1 cellular context compared by ENCODE assay signal in the genomic region with DNA sequence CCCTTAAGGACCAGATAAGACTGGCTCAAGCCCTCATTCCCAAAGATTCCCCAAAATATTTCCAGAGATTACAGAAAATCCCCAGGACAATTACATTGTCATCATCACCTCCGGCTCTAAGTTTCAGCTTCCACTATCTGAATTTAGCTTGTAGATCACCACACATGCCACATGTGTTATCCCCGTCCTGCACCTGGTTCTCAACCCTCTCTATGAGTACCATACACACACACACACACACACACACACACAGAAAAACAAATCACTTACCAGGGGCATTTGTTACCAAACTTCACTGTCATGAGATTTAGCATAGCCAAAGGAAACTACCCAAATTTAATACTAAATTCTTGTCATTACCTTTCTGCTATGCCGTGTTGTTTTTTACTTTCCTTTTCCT.
TF ChIP-seq lines count a peak whose summit lies in the region.

No MANE protein-coding gene starts in this region.

TF ChIP-seq in K562, 482 proteins besides CTCF, POLR2A, EP300 and RAD21 (continued from another document):
- TF ChIP-seq, protein P1, sequence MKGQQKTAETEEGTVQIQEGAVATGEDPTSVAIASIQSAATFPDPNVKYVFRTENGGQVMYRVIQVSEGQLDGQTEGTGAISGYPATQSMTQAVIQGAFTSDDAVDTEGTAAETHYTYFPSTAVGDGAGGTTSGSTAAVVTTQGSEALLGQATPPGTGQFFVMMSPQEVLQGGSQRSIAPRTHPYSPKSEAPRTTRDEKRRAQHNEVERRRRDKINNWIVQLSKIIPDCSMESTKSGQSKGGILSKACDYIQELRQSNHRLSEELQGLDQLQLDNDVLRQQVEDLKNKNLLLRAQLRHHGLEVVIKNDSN (CRISPR knock-in tag; IDR thresholded peaks at IDR 0.05), result no peak
- no peak for TF ChIP-seq BRF1 (IDR thresholded peaks at IDR 0.05; ENCODE audit: borderline replicate concordance, extremely low read depth, insufficient read length)
- TF ChIP-seq, protein P2, sequence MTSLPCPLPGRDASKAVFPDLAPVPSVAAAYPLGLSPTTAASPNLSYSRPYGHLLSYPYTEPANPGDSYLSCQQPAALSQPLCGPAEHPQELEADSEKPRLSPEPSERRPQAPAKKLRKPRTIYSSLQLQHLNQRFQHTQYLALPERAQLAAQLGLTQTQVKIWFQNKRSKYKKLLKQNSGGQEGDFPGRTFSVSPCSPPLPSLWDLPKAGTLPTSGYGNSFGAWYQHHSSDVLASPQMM (CRISPR knock-in tag; IDR thresholded peaks at IDR 0.05), result no peak
- TF ChIP-seq MYC (IDR thresholded peaks at IDR 0.05; ENCODE audit: low read depth, low read length), result 0 out of 2 replicates have a peak, but pooled peaks have one; percentile 15
- no peak for TF ChIP-seq MYC (CRISPR knock-in tag; IDR thresholded peaks at IDR 0.05; ENCODE audit: borderline replicate concordance, low read depth)
- no peak for TF ChIP-seq MED1 (CRISPR knock-in tag; IDR thresholded peaks at IDR 0.05; ENCODE audit: borderline replicate concordance)
- no peak for TF ChIP-seq STAG1 (CRISPR knock-in tag; IDR thresholded peaks at IDR 0.05; ENCODE audit: borderline replicate concordance)
- TF ChIP-seq MIER1 (IDR thresholded peaks at IDR 0.05; ENCODE audit: low read depth), result no peak
- no peak for TF ChIP-seq C11orf30 (IDR thresholded peaks at IDR 0.05; ENCODE audit: low read depth)
- no peak for TF ChIP-seq CC2D1A (IDR thresholded peaks at IDR 0.05)
- peak; percentile 82 for TF ChIP-seq TAL1 (IDR thresholded peaks at IDR 0.05)
- no peak for TF ChIP-seq SRF (CRISPR knock-in tag; IDR thresholded peaks at IDR 0.05)
- no peak for TF ChIP-seq SMARCB1 (IDR thresholded peaks at IDR 0.05; ENCODE audit: insufficient read length, low read depth)
- no peak for TF ChIP-seq RNF2 (IDR thresholded peaks at IDR 0.05)
- TF ChIP-seq ZKSCAN8 (CRISPR knock-in tag; IDR thresholded peaks at IDR 0.05), result no peak
- TF ChIP-seq FOXP1 (CRISPR knock-in tag; IDR thresholded peaks at IDR 0.05), result no peak
- TF ChIP-seq, protein P3, sequence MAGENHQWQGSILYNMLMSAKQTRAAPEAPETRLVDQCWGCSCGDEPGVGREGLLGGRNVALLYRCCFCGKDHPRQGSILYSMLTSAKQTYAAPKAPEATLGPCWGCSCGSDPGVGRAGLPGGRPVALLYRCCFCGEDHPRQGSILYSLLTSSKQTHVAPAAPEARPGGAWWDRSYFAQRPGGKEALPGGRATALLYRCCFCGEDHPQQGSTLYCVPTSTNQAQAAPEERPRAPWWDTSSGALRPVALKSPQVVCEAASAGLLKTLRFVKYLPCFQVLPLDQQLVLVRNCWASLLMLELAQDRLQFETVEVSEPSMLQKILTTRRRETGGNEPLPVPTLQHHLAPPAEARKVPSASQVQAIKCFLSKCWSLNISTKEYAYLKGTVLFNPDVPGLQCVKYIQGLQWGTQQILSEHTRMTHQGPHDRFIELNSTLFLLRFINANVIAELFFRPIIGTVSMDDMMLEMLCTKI (IDR thresholded peaks at IDR 0.05; ENCODE audit: partially characterized antibody), result no peak
- no peak for TF ChIP-seq CREM (IDR thresholded peaks at IDR 0.05; ENCODE audit: low read depth)
- TF ChIP-seq SMARCA5 (IDR thresholded peaks at IDR 0.05), result no peak
- no peak for TF ChIP-seq ELF2 (CRISPR knock-in tag; IDR thresholded peaks at IDR 0.05)
- no peak for TF ChIP-seq BDP1 (IDR thresholded peaks at IDR 0.05; ENCODE audit: insufficient read depth, insufficient read length)
- TF ChIP-seq ATF7 (IDR thresholded peaks at IDR 0.05), result no peak
- TF ChIP-seq, protein P4, sequence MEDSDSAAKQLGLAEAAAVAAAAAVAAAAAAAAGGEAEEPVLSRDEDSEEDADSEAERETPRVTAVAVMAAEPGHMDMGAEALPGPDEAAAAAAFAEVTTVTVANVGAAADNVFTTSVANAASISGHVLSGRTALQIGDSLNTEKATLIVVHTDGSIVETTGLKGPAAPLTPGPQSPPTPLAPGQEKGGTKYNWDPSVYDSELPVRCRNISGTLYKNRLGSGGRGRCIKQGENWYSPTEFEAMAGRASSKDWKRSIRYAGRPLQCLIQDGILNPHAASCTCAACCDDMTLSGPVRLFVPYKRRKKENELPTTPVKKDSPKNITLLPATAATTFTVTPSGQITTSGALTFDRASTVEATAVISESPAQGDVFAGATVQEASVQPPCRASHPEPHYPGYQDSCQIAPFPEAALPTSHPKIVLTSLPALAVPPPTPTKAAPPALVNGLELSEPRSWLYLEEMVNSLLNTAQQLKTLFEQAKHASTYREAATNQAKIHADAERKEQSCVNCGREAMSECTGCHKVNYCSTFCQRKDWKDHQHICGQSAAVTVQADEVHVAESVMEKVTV (CRISPR knock-in tag; IDR thresholded peaks at IDR 0.05), result no peak
- TF ChIP-seq BCL6 (CRISPR knock-in tag; IDR thresholded peaks at IDR 0.05), result no peak
- no peak for TF ChIP-seq THRAP3 (IDR thresholded peaks at IDR 0.05; ENCODE audit: borderline replicate concordance)
- TF ChIP-seq, protein P5, sequence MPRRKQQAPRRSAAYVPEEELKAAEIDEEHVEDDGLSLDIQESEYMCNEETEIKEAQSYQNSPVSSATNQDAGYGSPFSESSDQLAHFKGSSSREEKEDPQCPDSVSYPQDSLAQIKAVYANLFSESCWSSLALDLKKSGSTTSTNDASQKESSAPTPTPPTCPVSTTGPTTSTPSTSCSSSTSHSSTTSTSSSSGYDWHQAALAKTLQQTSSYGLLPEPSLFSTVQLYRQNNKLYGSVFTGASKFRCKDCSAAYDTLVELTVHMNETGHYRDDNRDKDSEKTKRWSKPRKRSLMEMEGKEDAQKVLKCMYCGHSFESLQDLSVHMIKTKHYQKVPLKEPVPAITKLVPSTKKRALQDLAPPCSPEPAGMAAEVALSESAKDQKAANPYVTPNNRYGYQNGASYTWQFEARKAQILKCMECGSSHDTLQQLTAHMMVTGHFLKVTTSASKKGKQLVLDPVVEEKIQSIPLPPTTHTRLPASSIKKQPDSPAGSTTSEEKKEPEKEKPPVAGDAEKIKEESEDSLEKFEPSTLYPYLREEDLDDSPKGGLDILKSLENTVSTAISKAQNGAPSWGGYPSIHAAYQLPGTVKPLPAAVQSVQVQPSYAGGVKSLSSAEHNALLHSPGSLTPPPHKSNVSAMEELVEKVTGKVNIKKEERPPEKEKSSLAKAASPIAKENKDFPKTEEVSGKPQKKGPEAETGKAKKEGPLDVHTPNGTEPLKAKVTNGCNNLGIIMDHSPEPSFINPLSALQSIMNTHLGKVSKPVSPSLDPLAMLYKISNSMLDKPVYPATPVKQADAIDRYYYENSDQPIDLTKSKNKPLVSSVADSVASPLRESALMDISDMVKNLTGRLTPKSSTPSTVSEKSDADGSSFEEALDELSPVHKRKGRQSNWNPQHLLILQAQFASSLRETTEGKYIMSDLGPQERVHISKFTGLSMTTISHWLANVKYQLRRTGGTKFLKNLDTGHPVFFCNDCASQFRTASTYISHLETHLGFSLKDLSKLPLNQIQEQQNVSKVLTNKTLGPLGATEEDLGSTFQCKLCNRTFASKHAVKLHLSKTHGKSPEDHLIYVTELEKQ (CRISPR knock-in tag; IDR thresholded peaks at IDR 0.05), result no peak
- TF ChIP-seq ZNF146 (CRISPR knock-in tag; IDR thresholded peaks at IDR 0.05; ENCODE audit: unreplicated experiment), result no peak
- no peak for TF ChIP-seq ETV1 (tag; conservative IDR thresholded peaks at IDR 0.05; ENCODE audit: low read depth)
- no peak for TF ChIP-seq ZNF384 (IDR thresholded peaks at IDR 0.05; ENCODE audit: low read depth, low read length)
- TF ChIP-seq POLR2B (IDR thresholded peaks at IDR 0.05; ENCODE audit: low read depth, partially characterized antibody), result no peak
- TF ChIP-seq, protein P6, sequence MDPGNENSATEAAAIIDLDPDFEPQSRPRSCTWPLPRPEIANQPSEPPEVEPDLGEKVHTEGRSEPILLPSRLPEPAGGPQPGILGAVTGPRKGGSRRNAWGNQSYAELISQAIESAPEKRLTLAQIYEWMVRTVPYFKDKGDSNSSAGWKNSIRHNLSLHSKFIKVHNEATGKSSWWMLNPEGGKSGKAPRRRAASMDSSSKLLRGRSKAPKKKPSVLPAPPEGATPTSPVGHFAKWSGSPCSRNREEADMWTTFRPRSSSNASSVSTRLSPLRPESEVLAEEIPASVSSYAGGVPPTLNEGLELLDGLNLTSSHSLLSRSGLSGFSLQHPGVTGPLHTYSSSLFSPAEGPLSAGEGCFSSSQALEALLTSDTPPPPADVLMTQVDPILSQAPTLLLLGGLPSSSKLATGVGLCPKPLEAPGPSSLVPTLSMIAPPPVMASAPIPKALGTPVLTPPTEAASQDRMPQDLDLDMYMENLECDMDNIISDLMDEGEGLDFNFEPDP (CRISPR knock-in tag; IDR thresholded peaks at IDR 0.05), result no peak
- no peak for TF ChIP-seq ZBTB8A (IDR thresholded peaks at IDR 0.05; ENCODE audit: partially characterized antibody)
- TF ChIP-seq HIVEP1 (CRISPR knock-in tag; IDR thresholded peaks at IDR 0.05), result no peak
- no peak for TF ChIP-seq PHB (CRISPR knock-in tag; IDR thresholded peaks at IDR 0.05)
- TF ChIP-seq ZNF445 (CRISPR knock-in tag; IDR thresholded peaks at IDR 0.05; ENCODE audit: low read depth), result no peak
